ENCODE assay signal across 9 cellular contexts in genomic region chr15:99450896-99451358, GRCh38.
DNase-seq lines count a peak whose midpoint lies in the region; ATAC-seq lines count a peak whose summit lies in the region.
"Had no signal": no experiment of that assay in that cellular context is flagged by ENCODE, and none has a peak within 500 bp of the region (broad histone marks: within the 10 kb centered on the region; RNA-seq: fewer than 3 reads in every experiment).

No MANE protein-coding gene starts in this region.

- DNase-seq in D341Med (ENCODE audit: low spot score) (peak; percentile 9), NCI-H146 treated with DMSO at 0.1 percent for 48 hours (lab: John Stamatoyannopoulos, UW; ENCODE audit: unreplicated experiment) (peak; percentile 49), Right ventricle myocardium inferior (ENCODE audit: missing footprints) (peak; percentile 83), cerebellar nuclear complex (lab: John Stamatoyannopoulos, UW) (no peak), NCI-H446 treated with DMSO at 0.1 percent for 48 hours (lab: John Stamatoyannopoulos, UW) (no peak)
- peak; percentile 82 to 83 for DNase-seq in activated T-cell treated with anti-CD3 and anti-CD28 coated beads, Interleukin-2, amount 50 U/mL, for 48 hours
- peak; percentile 49 to 62 for DNase-seq in stimulated activated CD4-positive, alpha-beta T cell treated with anti-CD3 and anti-CD28 coated beads, Interleukin-15, amount 100 ng/mL, for 48 hours (ENCODE audit: low read depth in 2 of 2)

- intact Hi-C loops in Right ventricle myocardium inferior (cut with DNase I) = loop anchor here (5.0 kb wide), 2 partner anchors 36 to 251 kb away; no protein-coding TSS in a partner anchor

- ATAC-seq in Right ventricle myocardium inferior = no peak
- ATAC-seq in HG03108 (IDR thresholded peaks at IDR 0.05; ENCODE audit: unreplicated experiment) = no peak
- ATAC-seq: GM12878 had no signal

Comparison
In these comparisons a context has a peak if more than half of its experiments do, and no peak if none do; other contexts are left out.
1. DNase-seq: peak in D341Med (single experiment), NCI-H146 treated with DMSO at 0.1 percent for 48 hours (single experiment), activated T-cell treated with anti-CD3 and anti-CD28 coated beads, Interleukin-2, amount 50 U/mL, for 48 hours (2 of 2), Right ventricle myocardium inferior (single experiment) and stimulated activated CD4-positive, alpha-beta T cell treated with anti-CD3 and anti-CD28 coated beads, Interleukin-15, amount 100 ng/mL, for 48 hours (2 of 2); none in cerebellar nuclear complex (0 of 2) and NCI-H446 treated with DMSO at 0.1 percent for 48 hours (single experiment).